14 cellular contexts compared by ENCODE assay signal in genomic region chr1:152906023-152906565, GRCh38. TPM values are rescaled to one million over a fixed set of nuclear protein-coding genes. Genes with fewer than 3 reads are reported as not detected.
A peak's percentile ranks its signal among the peaks of the same experiment; 100 is the strongest.
DNase-seq lines count a peak whose midpoint lies in the region; ATAC-seq and TF ChIP-seq lines count a peak whose summit lies in the region.
"Had no signal": no experiment of that assay in that cellular context is flagged by ENCODE, and none has a peak within 500 bp of the region (broad histone marks: within the 10 kb centered on the region; RNA-seq: fewer than 3 reads in every experiment).

No MANE protein-coding gene starts in this region.

- DNase-seq in GM04504 (ENCODE audit: low read depth) (peak; percentile 58), RKO (ENCODE audit: low spot score) (peak; percentile 45), fibroblast of mammary gland (ENCODE audit: low read depth) (peak; percentile 78), stromal cell of bone marrow (ENCODE audit: low read depth) (peak; percentile 81), heart right ventricle (no peak), Right ventricle myocardium superior (no peak)
- DNase-seq: activated CD4-positive, CD25-positive, alpha-beta regulatory T cell; DMS79; NCI-H2029 treated with DMSO at 0.1 percent for 48 hours; RPMI8226; uterus had no signal

- no peaks in the 10 kb centered on the region for H3K36me3 ChIP-seq in heart right ventricle
- H3K36me3 ChIP-seq: uterus had no signal

- no peaks in the 10 kb centered on the region for H3K9me3 ChIP-seq in heart right ventricle
- H3K9me3 ChIP-seq: uterus had no signal

- ATAC-seq in heart right ventricle (no peak), Right ventricle myocardium superior (ENCODE audit: poor library complexity) (no peak), HG02840 (IDR thresholded peaks at IDR 0.05; ENCODE audit: low FRiP score, unreplicated experiment) (no peak)

- H3K4me1 ChIP-seq in heart right ventricle = no peaks in the 10 kb centered on the region
- H3K4me1 ChIP-seq: uterus had no signal

- H3K27ac ChIP-seq in heart right ventricle = no peak overlapping the region
- H3K27ac ChIP-seq: uterus had no signal

- 32 to 43% methylated on average over 5 of the region's 5 CpGs for WGBS in heart right ventricle, 2 donors

- intact Hi-C loops in heart right ventricle (cut with DNase I) (no loop called here), Right ventricle myocardium superior (cut with DNase I) (no loop called here)

- H3K27me3 ChIP-seq in heart right ventricle = peaks cover 0 to 34% (median 4%) of the 10 kb centered on the region in 7 donors
- H3K27me3 ChIP-seq: uterus had no signal

- TF ChIP-seq CTCF in fibroblast of mammary gland (conservative IDR thresholded peaks at IDR 0.05; ENCODE audit: control insufficient read depth, insufficient read depth, low read depth, low read length) (no peak), heart right ventricle (IDR thresholded peaks at IDR 0.05) (no peak)

- H3K4me3 ChIP-seq in fibroblast of mammary gland (ENCODE audit: control insufficient read depth, low read depth, low read length) (no peak overlapping the region), heart right ventricle (no peak overlapping the region)
- H3K4me3 ChIP-seq: uterus had no signal

RNA-seq across cellular contexts. Expression of gene IVL, which starts 2.3 kb away (rescaled TPM):
- total RNA-seq in heart right ventricle = not detected
- under 1 TPM in 1 of 2 donors, not detected in 1; 0.06 TPM for polyA plus RNA-seq in heart right ventricle
- total RNA-seq in Right ventricle myocardium superior = not detected
- total RNA-seq: cerebellum, uterus had no signal

RNA-seq across cellular contexts. Expression of gene SMCP, which starts 28.0 kb away (rescaled TPM):
- total RNA-seq in heart right ventricle (not detected), Right ventricle myocardium superior (not detected)
- polyA plus RNA-seq in heart right ventricle = not detected
- total RNA-seq: cerebellum, pulmonary artery endothelial cell, uterus had no signal

RNA-seq across cellular contexts. Expression of gene SPRR5, which starts 40.9 kb away (rescaled TPM):
- not detected for total RNA-seq in heart right ventricle
- not detected for polyA plus RNA-seq in heart right ventricle
- total RNA-seq in Right ventricle myocardium superior = not detected
- total RNA-seq: cerebellum, pulmonary artery endothelial cell, uterus had no signal

RNA-seq across cellular contexts. Expression of gene LCE7A, which starts 46.3 kb away (rescaled TPM):
- not detected for total RNA-seq in heart right ventricle
- polyA plus RNA-seq in heart right ventricle = not detected
- not detected for total RNA-seq in Right ventricle myocardium superior
- total RNA-seq: cerebellum, pulmonary artery endothelial cell, uterus had no signal

Comparison
In these comparisons a context has a peak if more than half of its experiments do, and no peak if none do; other contexts are left out.
1. DNase-seq: peak in GM04504 (single experiment), RKO (single experiment), fibroblast of mammary gland (single experiment) and stromal cell of bone marrow (single experiment); none in heart right ventricle (0 of 2) and Right ventricle myocardium superior (single experiment).